Comparison of ENCODE assay signal across 20 cellular contexts in genomic region chr18:25736516-25736915, GRCh38.
"Had no signal": no experiment of that assay in that cellular context is flagged by ENCODE, and none has a peak within 500 bp of the region (broad histone marks: within the 10 kb centered on the region; RNA-seq: fewer than 3 reads in every experiment).

No MANE protein-coding gene starts in this region.

- DNase-seq: activated CD4-positive, alpha-beta T cell treated with anti-CD3 and anti-CD28 coated beads for 1 hour; activated CD4-positive, alpha-beta T cell treated with anti-CD3 and anti-CD28 coated beads, Interleukin-2, amount 50 U/mL, for 4 hours; activated naive CD4-positive, alpha-beta T cell treated with anti-CD3 and anti-CD28 coated beads, Interleukin-2, amount 10 ng/mL, durations not matched to agents 7 days and 5 days; effector CD8-positive, alpha-beta T cell; esophagus squamous epithelium; heart left ventricle; lower lobe of right lung; ovary; right lobe of liver; stimulated activated CD4-positive, alpha-beta T cell treated with anti-CD3 and anti-CD28 coated beads, Interleukin-1b, Interleukin-23, amount 100 ng/mL, for 48 hours; stimulated activated naive CD8-positive, alpha-beta T cell treated with anti-CD3 and anti-CD28 coated beads, Interleukin-15, amount 100 ng/mL, for 72 hours; T-helper 1 cell; T1000; upper lobe of right lung had no signal

- H3K4me1 ChIP-seq: esophagus squamous epithelium, heart left ventricle, lower lobe of right lung, right lobe of liver, upper lobe of right lung had no signal

- H3K36me3 Mint-ChIP-seq: activated naive CD4-positive, alpha-beta T cell treated with anti-CD3 and anti-CD28 coated beads, Interleukin-2, amount 10 ng/mL, durations not matched to agents 7 days and 5 days; mesothelial cell of epicardium; neural progenitor cell had no signal

- H3K36me3 ChIP-seq: esophagus squamous epithelium, heart left ventricle, lower lobe of right lung, neural progenitor cell, ovary, right lobe of liver, upper lobe of right lung had no signal

- H3K27ac Mint-ChIP-seq: activated naive CD4-positive, alpha-beta T cell treated with anti-CD3 and anti-CD28 coated beads, Interleukin-2, amount 10 ng/mL, durations not matched to agents 7 days and 5 days; activated T-helper 2 cell treated with anti-CD3 and anti-CD28 coated beads, Interferon-gamma antibody, Interleukin-2, Interleukin-4, amounts not matched to agents 10 μg/mL and 5 μg/mL and 100 μg/mL, durations not matched to agents 14 hours and 24 hours and 36 hours; mesothelial cell of epicardium; neural progenitor cell; stimulated activated naive CD8-positive, alpha-beta T cell treated with anti-CD3 and anti-CD28 coated beads, Interleukin-15, amount 100 ng/mL, for 72 hours had no signal

- H3K4me3 Mint-ChIP-seq: activated naive CD4-positive, alpha-beta T cell treated with anti-CD3 and anti-CD28 coated beads, Interleukin-2, amount 10 ng/mL, durations not matched to agents 7 days and 5 days; brain; central memory CD8-positive, alpha-beta T cell; mesothelial cell of epicardium; neural progenitor cell; stimulated activated naive CD8-positive, alpha-beta T cell treated with anti-CD3 and anti-CD28 coated beads, Interleukin-15, amount 100 ng/mL, for 72 hours had no signal

- H3K9me3 Mint-ChIP-seq: activated naive CD4-positive, alpha-beta T cell treated with anti-CD3 and anti-CD28 coated beads, Interleukin-2, amount 10 ng/mL, durations not matched to agents 7 days and 5 days; activated T-helper 2 cell treated with anti-CD3 and anti-CD28 coated beads, Interferon-gamma antibody, Interleukin-2, Interleukin-4, amounts not matched to agents 10 μg/mL and 5 μg/mL and 100 μg/mL, durations not matched to agents 14 hours and 24 hours and 36 hours; central memory CD8-positive, alpha-beta T cell; stimulated activated naive CD8-positive, alpha-beta T cell treated with anti-CD3 and anti-CD28 coated beads, Interleukin-15, amount 100 ng/mL, for 72 hours had no signal

- H3K9ac ChIP-seq: neural progenitor cell had no signal

- H3K9me3 ChIP-seq: esophagus squamous epithelium, heart left ventricle, lower lobe of right lung, ovary, right lobe of liver, upper lobe of right lung had no signal

- H3K27ac ChIP-seq: esophagus squamous epithelium, heart left ventricle, lower lobe of right lung, neural progenitor cell, ovary, right lobe of liver, upper lobe of right lung, VCaP had no signal

- H2AFZ ChIP-seq: neural progenitor cell had no signal

- H3K27me3 ChIP-seq: esophagus squamous epithelium, ovary, right lobe of liver, upper lobe of right lung had no signal

- H3K4me1 Mint-ChIP-seq: activated naive CD4-positive, alpha-beta T cell treated with anti-CD3 and anti-CD28 coated beads, Interleukin-2, amount 10 ng/mL, durations not matched to agents 7 days and 5 days; central memory CD8-positive, alpha-beta T cell; stimulated activated naive CD8-positive, alpha-beta T cell treated with anti-CD3 and anti-CD28 coated beads, Interleukin-15, amount 100 ng/mL, for 72 hours had no signal

- H3K27me3 Mint-ChIP-seq: activated naive CD4-positive, alpha-beta T cell treated with anti-CD3 and anti-CD28 coated beads, Interleukin-2, amount 10 ng/mL, durations not matched to agents 7 days and 5 days; central memory CD8-positive, alpha-beta T cell had no signal

- H3K4me3 ChIP-seq: esophagus squamous epithelium, heart left ventricle, lower lobe of right lung, neural progenitor cell, ovary, right lobe of liver, upper lobe of right lung had no signal

- ATAC-seq: heart left ventricle; lower lobe of right lung; right lobe of liver; stimulated activated naive CD8-positive, alpha-beta T cell treated with anti-CD3 and anti-CD28 coated beads, Interleukin-15, amount 100 ng/mL, for 72 hours; upper lobe of right lung had no signal
